In the genomic region with DNA sequence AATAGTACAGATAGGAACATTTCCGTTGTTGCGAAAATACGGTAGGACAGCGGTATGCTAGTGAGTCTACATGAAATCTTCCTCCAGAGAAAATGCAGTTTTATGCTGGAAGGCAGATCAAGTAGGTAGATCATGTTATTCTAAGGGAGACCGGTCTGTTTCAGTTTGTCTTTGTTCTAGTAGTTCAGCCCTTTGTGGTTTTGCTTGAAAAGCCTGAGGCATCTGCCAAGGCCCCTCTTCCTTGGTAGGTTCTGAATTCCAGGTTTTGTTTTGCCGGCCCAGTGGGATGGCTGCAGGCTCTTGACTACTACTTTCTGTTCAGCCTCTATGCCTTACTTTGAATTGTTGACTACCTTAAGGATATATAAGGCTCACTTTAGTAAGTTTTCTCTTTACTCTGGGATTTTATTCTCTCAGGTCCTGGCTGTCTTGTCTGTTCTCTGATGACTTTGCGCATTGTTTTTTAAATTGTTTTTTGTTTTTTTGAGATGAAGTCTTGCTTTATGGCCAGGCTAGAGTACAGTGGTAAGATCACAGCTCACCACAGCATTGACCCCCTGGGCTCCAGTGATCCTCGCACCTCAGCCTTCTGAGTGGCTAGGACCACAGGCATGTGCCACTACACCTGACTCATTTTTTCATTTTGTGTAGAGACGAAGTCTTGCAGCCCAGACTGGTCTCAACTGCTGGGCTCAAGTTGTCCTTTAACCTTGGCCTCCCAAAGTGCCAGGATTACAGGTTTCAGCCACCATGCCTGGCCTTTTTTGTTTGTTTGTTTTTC, we compare ENCODE assay signal across 18 cellular contexts. TPM values are rescaled to one million over a fixed set of nuclear protein-coding genes. Genes with fewer than 3 reads are reported as not detected.
DNase-seq lines count a peak whose midpoint lies in the region; ATAC-seq, FAIRE-seq and TF ChIP-seq lines count a peak whose summit lies in the region.
"Had no signal": no experiment of that assay in that cellular context is flagged by ENCODE, and none has a peak within 500 bp of the region (broad histone marks: within the 10 kb centered on the region; RNA-seq: fewer than 3 reads in every experiment).

No MANE protein-coding gene starts in this region.

- intact Hi-C loops in activated CD4-positive, alpha-beta T cell treated with anti-CD3 and anti-CD28 coated beads, Interleukin-2, amount 10 ng/mL, durations not matched to agents 24 days and 14 days (cut with micrococcal nuclease): no loop called here
- intact Hi-C loops in gastrocnemius medialis (cut with DNase I; ENCODE audit: low total_unique reads): no loop called here

- no peaks in the 10 kb centered on the region for H3K36me3 ChIP-seq in gastrocnemius medialis
- H3K36me3 ChIP-seq: transverse colon had no signal

- H3K4me1 Mint-ChIP-seq in activated CD4-positive, alpha-beta T cell treated with anti-CD3 and anti-CD28 coated beads, Interleukin-2, amount 10 ng/mL, durations not matched to agents 24 days and 14 days: peaks cover 5% of the 10 kb centered on the region

- ATAC-seq in gastrocnemius medialis (no peak), GM18867 (IDR thresholded peaks at IDR 0.05; ENCODE audit: unreplicated experiment) (no peak)
- ATAC-seq: A549, Panc1 had no signal

- peak overlapping the region in 3 of 4 donors; percentile 36 to 55 (median 52) for H3K27ac ChIP-seq in gastrocnemius medialis
- H3K27ac ChIP-seq: A549, transverse colon had no signal

- H3K27me3 ChIP-seq in gastrocnemius medialis: no peaks in the 10 kb centered on the region
- H3K27me3 ChIP-seq: transverse colon had no signal

- no peak for DNase-seq in activated CD4-positive, alpha-beta T cell treated with anti-CD3 and anti-CD28 coated beads, Interleukin-2, amount 10 ng/mL, durations not matched to agents 24 days and 14 days
- no peak for DNase-seq in activated CD4-positive, alpha-beta T cell treated with anti-CD3 and anti-CD28 coated beads for 1 hour
- DNase-seq in RPMI7951 (ENCODE audit: low read depth): peak; percentile 67
- peak; percentile 1 for DNase-seq in fibroblast of gingiva (ENCODE audit: low read depth)
- no peak for DNase-seq in gastrocnemius medialis
- no peak for DNase-seq in urothelium cell line (ENCODE audit: low spot score)
- no peak for DNase-seq in NCI-H1105 (lab: John Stamatoyannopoulos, UW)
- DNase-seq: activated CD4-positive, alpha-beta T cell treated with anti-CD3 and anti-CD28 coated beads, Interleukin-2, amount 50 U/mL, for 48 hours; activated gamma-delta T cell treated with Interleukin-2 at 50 U/mL for 16 hours; MV-4-11; stimulated activated CD4-positive, alpha-beta T cell treated with anti-CD3 and anti-CD28 coated beads, Interleukin-15, amount 100 ng/mL, for 24 hours; T-helper 1 cell; transverse colon had no signal

- no peaks in the 10 kb centered on the region for H3K9me3 ChIP-seq in gastrocnemius medialis
- H3K9me3 ChIP-seq: A549, transverse colon had no signal

- no peaks in the 10 kb centered on the region for H3K9me3 Mint-ChIP-seq in activated CD4-positive, alpha-beta T cell treated with anti-CD3 and anti-CD28 coated beads, Interleukin-2, amount 10 ng/mL, durations not matched to agents 24 days and 14 days

- FAIRE-seq in urothelium cell line (lab: Jason Lieb, UNC): no peak
- FAIRE-seq: A549, colon, keratinocyte had no signal

- no peak overlapping the region for H3K4me3 ChIP-seq in gastrocnemius medialis
- H3K4me3 ChIP-seq: A549, transverse colon had no signal

- TF ChIP-seq POLR2A in gastrocnemius medialis (IDR thresholded peaks at IDR 0.05): no peak

- in situ Hi-C loops in gastrocnemius medialis (cut with MboI; ENCODE audit: low sequenced_read_pairs in 4 of 4): no loop called here

- H3K4me3 Mint-ChIP-seq in activated CD4-positive, alpha-beta T cell treated with anti-CD3 and anti-CD28 coated beads, Interleukin-2, amount 10 ng/mL, durations not matched to agents 24 days and 14 days: no peak overlapping the region

- H3K36me3 Mint-ChIP-seq in activated CD4-positive, alpha-beta T cell treated with anti-CD3 and anti-CD28 coated beads, Interleukin-2, amount 10 ng/mL, durations not matched to agents 24 days and 14 days (ENCODE audit: low read depth): peaks cover 2% of the 10 kb centered on the region

- peaks cover 60 to 71% of the 10 kb centered on the region in 2 donors for H3K4me1 ChIP-seq in gastrocnemius medialis

- no peaks in the 10 kb centered on the region for H3K27me3 Mint-ChIP-seq in activated CD4-positive, alpha-beta T cell treated with anti-CD3 and anti-CD28 coated beads, Interleukin-2, amount 10 ng/mL, durations not matched to agents 24 days and 14 days

- H3K27ac Mint-ChIP-seq in activated CD4-positive, alpha-beta T cell treated with anti-CD3 and anti-CD28 coated beads, Interleukin-2, amount 10 ng/mL, durations not matched to agents 24 days and 14 days: peak overlapping the region; percentile 2

- no peak for TF ChIP-seq CTCF in gastrocnemius medialis (IDR thresholded peaks at IDR 0.05 in 4 of 5, conservative IDR thresholded peaks at IDR 0.05 in 1 of 5)

RNA-seq across cellular contexts. Expression of gene HIPK3, which starts 53.7 kb away (rescaled TPM):
- 35.4 and 37.5 TPM in 2 replicates for total RNA-seq in activated CD4-positive, alpha-beta T cell treated with anti-CD3 and anti-CD28 coated beads, Interleukin-2, amount 10 ng/mL, durations not matched to agents 24 days and 14 days
- 30.5 and 32.0 TPM in 2 replicates for total RNA-seq in RPMI7951 (2014; rRNA removed; shearing (Covaris generic))
- total RNA-seq in gastrocnemius medialis: 100 to 1,000 TPM in 2 of 4 donors, 10 to 100 TPM in 2; 85.2 to 283 (median 126) TPM

Comparison
In these comparisons a context has a peak if more than half of its experiments do, and no peak if none do; other contexts are left out.
1. DNase-seq: peak in RPMI7951 (single experiment) and fibroblast of gingiva (single experiment); none in activated CD4-positive, alpha-beta T cell treated with anti-CD3 and anti-CD28 coated beads, Interleukin-2, amount 10 ng/mL, durations not matched to agents 24 days and 14 days (single experiment), activated CD4-positive, alpha-beta T cell treated with anti-CD3 and anti-CD28 coated beads for 1 hour (single experiment), gastrocnemius medialis (0 of 2), urothelium cell line (single experiment) and NCI-H1105 (single experiment).